ENCODE assay signal across 10 cellular contexts in the genomic region with DNA sequence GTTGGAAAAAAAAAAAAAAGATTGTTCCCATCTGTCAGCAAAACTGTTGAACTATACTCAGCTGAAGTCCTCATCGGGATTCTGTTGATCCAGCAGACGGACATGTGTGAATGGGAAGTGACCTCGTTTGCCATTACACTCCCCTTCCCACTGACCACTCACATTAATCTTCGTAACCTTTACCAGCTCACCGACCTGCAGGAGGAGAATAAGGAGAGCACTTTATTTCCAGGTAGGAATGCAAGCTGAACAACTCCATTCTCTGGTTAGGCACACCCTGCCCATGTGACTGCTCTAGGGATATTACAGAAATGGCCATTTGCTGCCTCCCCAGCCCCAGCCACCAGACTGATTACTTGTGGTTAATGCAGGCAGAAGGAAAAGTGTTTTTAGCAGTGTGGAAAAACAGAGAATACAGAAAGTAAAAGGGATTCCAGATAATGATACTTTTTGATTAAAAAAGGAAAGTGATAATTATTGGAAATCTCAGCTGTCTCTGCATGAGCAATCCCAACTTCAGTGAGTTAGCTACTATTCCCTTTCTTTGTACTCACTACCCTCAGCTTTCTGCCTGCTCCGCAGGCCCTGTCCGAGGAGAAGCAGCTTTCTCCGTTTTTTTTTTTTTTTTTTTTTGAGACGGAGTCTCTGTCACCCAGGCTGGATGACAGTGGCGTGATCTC. TPM values are rescaled to one million over a fixed set of nuclear protein-coding genes. Genes with fewer than 3 reads are reported as not detected.
DNase-seq lines count a peak whose midpoint lies in the region; TF ChIP-seq lines count a peak whose summit lies in the region.
"Had no signal": no experiment of that assay in that cellular context is flagged by ENCODE, and none has a peak within 500 bp of the region (broad histone marks: within the 10 kb centered on the region; RNA-seq: fewer than 3 reads in every experiment).

No MANE protein-coding gene starts in this region.

- DNase-seq in activated T-cell treated with anti-CD3 and anti-CD28 coated beads, Interleukin-2, amount 50 U/mL, for 24 hours = no peak
- DNase-seq in activated T-cell treated with anti-CD3 and anti-CD28 coated beads, Interleukin-2, amount 50 U/mL, for 1 hour = no peak
- DNase-seq in brain microvascular endothelial cell (no peak), kidney tubule cell (ENCODE audit: low spot score) (peak; percentile 24), thyroid gland (no peak), MG63 (no peak), OCI-LY7 (ENCODE audit: low spot score) (no peak), H4 (ENCODE audit: low spot score) (no peak)
- DNase-seq: activated CD8-positive, alpha-beta memory T cell treated with anti-CD3 and anti-CD28 coated beads, Interleukin-2, amount 50 U/mL, for 48 hours; NCI-H1436 treated with DMSO at 0.1 percent for 48 hours had no signal

- H3K36me3 ChIP-seq in brain microvascular endothelial cell (replicated peaks) (peaks cover 44% of the 10 kb centered on the region), thyroid gland (peaks cover 0 to 4% of the 10 kb centered on the region in 2 donors), MG63 (peaks cover 23% of the 10 kb centered on the region), OCI-LY7 (ENCODE audit: insufficient read depth, low read length) (peaks cover 83% of the 10 kb centered on the region)

- H3K9me3 ChIP-seq in thyroid gland (no peaks in the 10 kb centered on the region), MG63 (no peaks in the 10 kb centered on the region), OCI-LY7 (ENCODE audit: low read length) (no peaks in the 10 kb centered on the region)

- no peak for TF ChIP-seq POLR2A in thyroid gland (IDR thresholded peaks at IDR 0.05)

- H3K4me1 Mint-ChIP-seq in activated T-cell treated with anti-CD3 and anti-CD28 coated beads, Interleukin-2, amount 50 U/mL, for 24 hours (ENCODE audit: low read depth) = peaks cover 22% of the 10 kb centered on the region

- POLR2A ChIA-PET in OCI-LY7 (lab: Charles Lee) = interaction anchor here (0.6 kb wide), 1 partner anchor 312 kb away, joined by 4 read pairs; no protein-coding TSS in a partner anchor

- CTCF ChIA-PET in OCI-LY7 (lab: Charles Lee; ENCODE audit: unreplicated experiment) = no interaction called here

- H3K9me2 ChIP-seq in OCI-LY7 (ENCODE audit: insufficient read depth, low read length) = no peaks in the 10 kb centered on the region

- H3K27ac ChIP-seq in brain microvascular endothelial cell (peak overlapping the region; percentile 64), thyroid gland (peak overlapping the region; percentile 70 to 83 (median 73)), OCI-LY7 (ENCODE audit: low read depth, low read length, poor library complexity, severe bottlenecking) (no peak overlapping the region)

- peaks cover 30 to 55% of the 10 kb centered on the region in 2 donors for H3K4me1 ChIP-seq in thyroid gland
- H3K4me1 ChIP-seq in OCI-LY7 (ENCODE audit: insufficient read depth, low read length, poor library complexity, severe bottlenecking) = no peaks in the 10 kb centered on the region

- WGBS in thyroid gland, 2 donors = 59 to 64% methylated on average over 10 of the region's 10 CpGs

- intact Hi-C loops in thyroid gland (cut with DNase I) (no loop called here), OCI-LY7 (cut with micrococcal nuclease; ENCODE audit: unreplicated experiment) (no loop called here)

- in situ Hi-C loops in brain microvascular endothelial cell (cut with HindIII; ENCODE audit: low pct_ligation_motif_present, low sequenced_read_pairs) = no loop called here

- TF ChIP-seq CTCF in brain microvascular endothelial cell (IDR thresholded peaks at IDR 0.05; ENCODE audit: low read depth, low read length, missing control alignments) (no peak), thyroid gland (IDR thresholded peaks at IDR 0.05) (no peak), OCI-LY7 (conservative IDR thresholded peaks at IDR 0.05; ENCODE audit: low read length) (no peak)

- H3K27me3 ChIP-seq in brain microvascular endothelial cell (replicated peaks) (no peaks in the 10 kb centered on the region), thyroid gland (no peaks in the 10 kb centered on the region), MG63 (no peaks in the 10 kb centered on the region)

- no peak overlapping the region for H3K4me2 ChIP-seq in OCI-LY7 (ENCODE audit: low read length)

- H3K4me3 Mint-ChIP-seq in activated T-cell treated with anti-CD3 and anti-CD28 coated beads, Interleukin-2, amount 50 U/mL, for 24 hours = no peak overlapping the region

- no peaks in the 10 kb centered on the region for H4K20me1 ChIP-seq in OCI-LY7 (ENCODE audit: insufficient read depth, low read length)

- H3K4me3 ChIP-seq in brain microvascular endothelial cell (ENCODE audit: low read depth, low read length) (no peak overlapping the region), thyroid gland (replicated peaks in 1 of 3) (no peak overlapping the region), MG63 (no peak overlapping the region), OCI-LY7 (ENCODE audit: low read depth, low read length, poor library complexity, severe bottlenecking) (no peak overlapping the region)

- peaks cover 5% of the 10 kb centered on the region; the same call in 1 of the 2 replicates for H3K79me2 ChIP-seq in OCI-LY7 (ENCODE audit: insufficient read depth, low read depth, low read length)

- no peak overlapping the region for H2AFZ ChIP-seq in OCI-LY7 (ENCODE audit: low read length)

- H3K27ac Mint-ChIP-seq in activated T-cell treated with anti-CD3 and anti-CD28 coated beads, Interleukin-2, amount 50 U/mL, for 24 hours = peak overlapping the region; percentile 38

- peaks cover 64% of the 10 kb centered on the region for H3K36me3 Mint-ChIP-seq in activated T-cell treated with anti-CD3 and anti-CD28 coated beads, Interleukin-2, amount 50 U/mL, for 24 hours (ENCODE audit: low read depth)

- no TSS peak for BruUV-seq in OCI-LY7 (replicated peaks; lab: Mats Ljungman, UMichigan)

- no peaks in the 10 kb centered on the region for H3K9me3 Mint-ChIP-seq in activated T-cell treated with anti-CD3 and anti-CD28 coated beads, Interleukin-2, amount 50 U/mL, for 24 hours

- no peaks in the 10 kb centered on the region for H3K27me3 Mint-ChIP-seq in activated T-cell treated with anti-CD3 and anti-CD28 coated beads, Interleukin-2, amount 50 U/mL, for 24 hours

RNA-seq across cellular contexts. Expression of gene YWHAE, which starts 23.6 kb away (rescaled TPM):
- total RNA-seq in thyroid gland = 1,000 to 10,000 TPM in 1 of 4 donors, 100 to 1,000 TPM in 3; 553 to 1,135 (median 724) TPM
- 108 and 118 TPM in 2 replicates for total RNA-seq in MG63 (2014; rRNA removed; shearing (Covaris generic); ENCODE audit: low replicate concordance)
- 267 and 467 TPM in 2 replicates for total RNA-seq in OCI-LY7 (2014; rRNA removed; shearing (Covaris generic))
- total RNA-seq in OCI-LY7 (2022) = 646 and 654 TPM in 2 replicates
- total RNA-seq in H4 (2014; rRNA removed; shearing (Covaris generic)) = 618 and 659 TPM in 2 replicates

RNA-seq across cellular contexts. Expression of gene CRK, which starts 32.4 kb away (rescaled TPM):
- total RNA-seq in thyroid gland = 100 to 1,000 TPM in 2 of 4 donors, 10 to 100 TPM in 2; 89.6 to 140 (median 98.7) TPM
- total RNA-seq in MG63 (2014; rRNA removed; shearing (Covaris generic); ENCODE audit: low replicate concordance) = 35.1 and 36.0 TPM in 2 replicates
- 30.5 and 32.0 TPM in 2 replicates for total RNA-seq in OCI-LY7 (2014; rRNA removed; shearing (Covaris generic))
- 30.4 TPM in 2 replicates for total RNA-seq in OCI-LY7 (2022)
- total RNA-seq in H4 (2014; rRNA removed; shearing (Covaris generic)) = 70.9 and 80.5 TPM in 2 replicates
